Comparison of ENCODE assay signal across 16 cellular contexts in genomic region chr4:101685126-101685525, GRCh38.
DNase-seq lines count a peak whose midpoint lies in the region.
"Had no signal": no experiment of that assay in that cellular context is flagged by ENCODE, and none has a peak within 500 bp of the region (broad histone marks: within the 10 kb centered on the region; RNA-seq: fewer than 3 reads in every experiment).

No MANE protein-coding gene starts in this region.

- no peaks in the 10 kb centered on the region for H3K79me2 ChIP-seq in ACC112 (ENCODE audit: control insufficient read depth, insufficient read depth, low read length, unreplicated experiment)

- peak overlapping the region; percentile 38 for H2AFZ ChIP-seq in ACC112 (ENCODE audit: low read length, unreplicated experiment)

- H3K27ac ChIP-seq in ACC112 (ENCODE audit: low read depth, low read length), result no peak overlapping the region
- H3K27ac ChIP-seq: A549 had no signal

- no peaks in the 10 kb centered on the region for H3K27me3 ChIP-seq in ACC112 (ENCODE audit: insufficient read depth, low read length)

- H3K4me3 ChIP-seq in ACC112 (ENCODE audit: low read depth, low read length), result no peak overlapping the region
- H3K4me3 ChIP-seq: A549, HAP-1 had no signal

- no peaks in the 10 kb centered on the region for H3K36me3 ChIP-seq in ACC112 (ENCODE audit: insufficient read depth, low read length)
- H3K36me3 ChIP-seq: HAP-1 had no signal

- H3K4me1 ChIP-seq in ACC112 (ENCODE audit: control insufficient read depth, insufficient read depth, low read length, unreplicated experiment), result no peaks in the 10 kb centered on the region
- H3K4me1 ChIP-seq: HAP-1 had no signal

- peak; percentile 62 for DNase-seq in NCI-H69 (lab: John Stamatoyannopoulos, UW)
- DNase-seq in cerebellar cortex (ENCODE audit: low spot score), result peak; percentile 60
- no peak for DNase-seq in medulla oblongata (ENCODE audit: extremely low spot score)
- DNase-seq in stimulated activated CD4-positive, alpha-beta T cell treated with anti-CD3 and anti-CD28 coated beads, Interleukin-12 subunit alpha, Interleukin-12 subunit beta, amount 100 ng/mL, for 4 hours, result no peak
- DNase-seq in islet precursor cell, result no peak
- DNase-seq: 8988T; Calu3; CD4-positive, alpha-beta memory T cell; COR-L47; DMS53; DMS79 treated with DMSO at 0.1 percent for 48 hours; GOT3; HFFc6 had no signal

Comparison
In these comparisons a context has a peak if more than half of its experiments do, and no peak if none do; other contexts are left out.
1. DNase-seq: peak in NCI-H69 (single experiment) and cerebellar cortex (single experiment); none in medulla oblongata (single experiment), stimulated activated CD4-positive, alpha-beta T cell treated with anti-CD3 and anti-CD28 coated beads, Interleukin-12 subunit alpha, Interleukin-12 subunit beta, amount 100 ng/mL, for 4 hours (single experiment) and islet precursor cell (single experiment).